ENCODE assay signal across 8 cellular contexts in genomic region chr5:96177303-96177869, GRCh38.
DNase-seq lines count a peak whose midpoint lies in the region; ATAC-seq lines count a peak whose summit lies in the region.

No MANE protein-coding gene starts in this region.

- no peaks in the 10 kb centered on the region for H3K9me3 Mint-ChIP-seq in effector memory CD8-positive, alpha-beta T cell

- H3K27ac ChIP-seq in ACC112 (ENCODE audit: low read depth, low read length): peak overlapping the region; percentile 67
- H3K27ac ChIP-seq in aorta (ENCODE audit: low read depth in 1 of 2, low read length in 2 of 2): no peak overlapping the region

- no peaks in the 10 kb centered on the region for H3K9me3 ChIP-seq in aorta (ENCODE audit: control insufficient read depth, low read length)

- no peaks in the 10 kb centered on the region for H3K36me3 Mint-ChIP-seq in effector memory CD8-positive, alpha-beta T cell (ENCODE audit: insufficient read depth)

- DNase-seq in SW480 (ENCODE audit: low spot score) (no peak), aorta (no peak)
- no peak for DNase-seq in activated CD4-positive, alpha-beta T cell treated with anti-CD3 and anti-CD28 coated beads, Interleukin-2, amount 50 U/mL, for 1 hour
- no peak for DNase-seq in effector memory CD8-positive, alpha-beta T cell

- H3K27me3 ChIP-seq in ACC112 (ENCODE audit: insufficient read depth, low read length) (no peaks in the 10 kb centered on the region), aorta (ENCODE audit: control insufficient read depth in 1 of 2, insufficient read depth in 2 of 2, low read length in 1 of 2) (no peaks in the 10 kb centered on the region)

- 21 to 23% methylated on average over 5 of the region's 5 CpGs for WGBS in aorta, 2 donors

- H3K4me1 Mint-ChIP-seq in effector memory CD8-positive, alpha-beta T cell (ENCODE audit: low read depth in 2 of 2): no peaks in the 10 kb centered on the region

- H3K4me3 ChIP-seq in ACC112 (ENCODE audit: low read depth, low read length) (peak overlapping the region; percentile 54), aorta (ENCODE audit: low read length in 2 of 2) (no peak overlapping the region)

- H3K36me3 ChIP-seq in ACC112 (ENCODE audit: insufficient read depth, low read length) (no peaks in the 10 kb centered on the region), aorta (ENCODE audit: control insufficient read depth in 1 of 2, insufficient read depth in 2 of 2, low read length in 1 of 2) (no peaks in the 10 kb centered on the region)

- intact Hi-C loops in aorta (cut with DNase I): no loop called here

- no peaks in the 10 kb centered on the region for H3K27me3 Mint-ChIP-seq in effector memory CD8-positive, alpha-beta T cell

- H2AFZ ChIP-seq in ACC112 (ENCODE audit: low read length, unreplicated experiment): peak overlapping the region; percentile 86

- H3K4me1 ChIP-seq in ACC112 (ENCODE audit: control insufficient read depth, insufficient read depth, low read length, unreplicated experiment) (peaks cover 46% of the 10 kb centered on the region), aorta (ENCODE audit: control insufficient read depth in 1 of 2, insufficient read depth in 2 of 2, low read length in 2 of 2) (peaks cover 2 to 3% of the 10 kb centered on the region in 2 donors)

- H3K4me3 Mint-ChIP-seq in effector memory CD8-positive, alpha-beta T cell: no peak overlapping the region

- ATAC-seq in GM19351 (IDR thresholded peaks at IDR 0.05; ENCODE audit: unreplicated experiment) (peak; percentile 85), HG03378 (IDR thresholded peaks at IDR 0.05; ENCODE audit: unreplicated experiment) (peak; percentile 87), esophagus mucosa (peak; percentile 97), aorta (ENCODE audit: low FRiP score) (no peak)
- ATAC-seq in effector memory CD8-positive, alpha-beta T cell (replicated peaks): no peak

- H3K27ac Mint-ChIP-seq in effector memory CD8-positive, alpha-beta T cell: no peak overlapping the region

- H3K79me2 ChIP-seq in ACC112 (ENCODE audit: control insufficient read depth, insufficient read depth, low read length, unreplicated experiment): no peaks in the 10 kb centered on the region

Comparison
In these comparisons a context has a peak if more than half of its experiments do, and no peak if none do; other contexts are left out.
1. ATAC-seq: peak in GM19351 (single experiment), HG03378 (single experiment) and esophagus mucosa (single experiment); none in effector memory CD8-positive, alpha-beta T cell (single experiment) and aorta (single experiment).